ENCODE assay signal across 19 cellular contexts in genomic region chr5:87754009-87754757, GRCh38.
DNase-seq lines count a peak whose midpoint lies in the region; ATAC-seq, FAIRE-seq and TF ChIP-seq lines count a peak whose summit lies in the region.
"Had no signal": no experiment of that assay in that cellular context is flagged by ENCODE, and none has a peak within 500 bp of the region (broad histone marks: within the 10 kb centered on the region; RNA-seq: fewer than 3 reads in every experiment).

No MANE protein-coding gene starts in this region.

- POLR2A ChIA-PET in WTC11 (lab: Charles Lee) (no interaction called here), T-cell (lab: Charles Lee) (no interaction called here)

- H3K27ac ChIP-seq in keratinocyte (ENCODE audit: control insufficient read depth, insufficient read depth, low read length): no peak overlapping the region
- H3K27ac ChIP-seq: brain microvascular endothelial cell, left lung had no signal

- no peaks in the 10 kb centered on the region for H3K36me3 ChIP-seq in keratinocyte (ENCODE audit: control insufficient read depth in 2 of 2, extremely low read depth in 1 of 2, insufficient read depth in 2 of 2, low read length in 2 of 2)
- H3K36me3 ChIP-seq: brain microvascular endothelial cell, left lung had no signal

- H3K4me1 Mint-ChIP-seq in WTC11 (peaks cover 29% of the 10 kb centered on the region), T-cell (no peaks in the 10 kb centered on the region)
- H3K4me1 Mint-ChIP-seq: activated naive CD8-positive, alpha-beta T cell treated with anti-CD3 and anti-CD28 coated beads for 36 hours had no signal

- peak; percentile 38 for FAIRE-seq in D721Med (lab: Jason Lieb, UNC)
- no peak for FAIRE-seq in keratinocyte (lab: Jason Lieb, UNC)

- CTCF ChIA-PET in WTC11 (lab: Charles Lee) (no interaction called here), T-cell (lab: Charles Lee) (no interaction called here)

- no peaks in the 10 kb centered on the region for H3K4me1 ChIP-seq in keratinocyte (ENCODE audit: control insufficient read depth, extremely low read depth, insufficient read depth, low read length)
- H3K4me1 ChIP-seq: left lung had no signal

- peak overlapping the region; percentile 39 for H2AFZ ChIP-seq in keratinocyte (ENCODE audit: control insufficient read depth, low read length)

- H3K9me3 ChIP-seq in keratinocyte (ENCODE audit: control insufficient read depth, low read depth, low read length): no peaks in the 10 kb centered on the region
- H3K9me3 ChIP-seq: left lung had no signal

- no peaks in the 10 kb centered on the region for H3K9me1 ChIP-seq in keratinocyte (ENCODE audit: control insufficient read depth, extremely low read depth, insufficient read depth, low read length)

- dilution Hi-C loops in keratinocyte (cut with MboI; ENCODE audit: extremely low pct_ligation_motif_present, low sequenced_read_pairs): no loop called here

- H3K4me3 Mint-ChIP-seq in WTC11: peak overlapping the region; percentile 1; the same call in 1 of the 2 replicates
- no peak overlapping the region for H3K4me3 Mint-ChIP-seq in T-cell
- H3K4me3 Mint-ChIP-seq: activated naive CD8-positive, alpha-beta T cell treated with anti-CD3 and anti-CD28 coated beads for 36 hours; CD4-positive, alpha-beta T cell; stimulated activated naive CD8-positive, alpha-beta T cell treated with anti-CD3 and anti-CD28 coated beads, Interleukin-15, Interleukin-2, amounts not matched to agents 100 ng/mL and 50 ng/mL, for 24 hours; type B pancreatic cell had no signal

- no peak overlapping the region for H3K4me3 ChIP-seq in keratinocyte (ENCODE audit: control insufficient read depth in 2 of 3, extremely low read depth in 1 of 3, insufficient read depth in 2 of 3, low read depth in 1 of 3, low read length in 3 of 3)
- H3K4me3 ChIP-seq: left lung had no signal

- ATAC-seq in WTC11 (peak; percentile 64), HG03469 (IDR thresholded peaks at IDR 0.05; ENCODE audit: unreplicated experiment) (no peak), T-cell (replicated peaks in 1 of 4) (no peak)
- ATAC-seq: left lung had no signal

- no peaks in the 10 kb centered on the region for H3K79me2 ChIP-seq in keratinocyte (ENCODE audit: control insufficient read depth, insufficient read depth, low read length)

- H3K27me3 Mint-ChIP-seq in WTC11 (ENCODE audit: low read depth) (no peaks in the 10 kb centered on the region), T-cell (peaks cover 4 to 9% of the 10 kb centered on the region in 2 donors)

- H3K27me3 ChIP-seq in keratinocyte (ENCODE audit: control insufficient read depth, extremely low read depth, insufficient read depth, low read length): no peaks in the 10 kb centered on the region
- H3K27me3 ChIP-seq: brain microvascular endothelial cell, left lung had no signal

- no peaks in the 10 kb centered on the region for H3K9me3 Mint-ChIP-seq in WTC11
- no peaks in the 10 kb centered on the region for H3K9me3 Mint-ChIP-seq in T-cell
- H3K9me3 Mint-ChIP-seq: activated naive CD8-positive, alpha-beta T cell treated with anti-CD3 and anti-CD28 coated beads for 36 hours; CD4-positive, alpha-beta T cell; stimulated activated naive CD8-positive, alpha-beta T cell treated with anti-CD3 and anti-CD28 coated beads, Interleukin-15, Interleukin-2, amounts not matched to agents 100 ng/mL and 50 ng/mL, for 24 hours; type B pancreatic cell had no signal

- peak overlapping the region; percentile 67 for H3K27ac Mint-ChIP-seq in WTC11
- no peak overlapping the region for H3K27ac Mint-ChIP-seq in T-cell
- H3K27ac Mint-ChIP-seq: activated naive CD8-positive, alpha-beta T cell treated with anti-CD3 and anti-CD28 coated beads for 36 hours; CD4-positive, alpha-beta T cell; stimulated activated naive CD8-positive, alpha-beta T cell treated with anti-CD3 and anti-CD28 coated beads, Interleukin-15, Interleukin-2, amounts not matched to agents 100 ng/mL and 50 ng/mL, for 24 hours; type B pancreatic cell had no signal

- no peak for DNase-seq in D721Med (ENCODE audit: insufficient read length, low spot score)
- peak; percentile 69 for DNase-seq in NCI-H1105 treated with DMSO at 0.1 percent for 48 hours (lab: John Stamatoyannopoulos, UW)
- no peak for DNase-seq in WTC11 (ENCODE audit: low spot score)
- DNase-seq in keratinocyte (ENCODE audit: low read depth, low spot score): no peak
- DNase-seq in RKO (ENCODE audit: low spot score): no peak
- no peak for DNase-seq in KG1 (lab: John Stamatoyannopoulos, UW)
- DNase-seq in T-cell: no peak
- DNase-seq: activated naive CD8-positive, alpha-beta T cell treated with anti-CD3 and anti-CD28 coated beads for 36 hours; brain microvascular endothelial cell; CD4-positive, alpha-beta T cell; cortex of kidney; DMS79 treated with DMSO at 0.1 percent for 48 hours; left lung; NCI-H1694 treated with DMSO at 0.1 percent for 48 hours; NCI-H510A; stimulated activated CD4-positive, alpha-beta T cell treated with anti-CD3 and anti-CD28 coated beads, Interleukin-4, amount 100 ng/mL, for 1 hour had no signal

- H3K9ac ChIP-seq in keratinocyte (ENCODE audit: control insufficient read depth, extremely low read depth, insufficient read depth, low read length): no peak overlapping the region

- no peak overlapping the region for H3K4me2 ChIP-seq in keratinocyte (ENCODE audit: control insufficient read depth, extremely low read depth, insufficient read depth, low read depth, low read length)

- H3K36me3 Mint-ChIP-seq in WTC11 (no peaks in the 10 kb centered on the region), T-cell (no peaks in the 10 kb centered on the region)
- H3K36me3 Mint-ChIP-seq: activated naive CD8-positive, alpha-beta T cell treated with anti-CD3 and anti-CD28 coated beads for 36 hours; type B pancreatic cell had no signal

- TF ChIP-seq CTCF in D721Med (IDR thresholded peaks at IDR 0.05; ENCODE audit: insufficient read depth, missing control alignments): no peak
- TF ChIP-seq CTCF in WTC11 (IDR thresholded peaks at IDR 0.05): no peak
- no peak for TF ChIP-seq CTCF in keratinocyte (optimal IDR thresholded peaks at IDR 0.05 in 1 of 3, IDR thresholded peaks at IDR 0.05 in 1 of 3, conservative IDR thresholded peaks at IDR 0.05 in 1 of 3; ENCODE audit: extremely low read depth in 1 of 3, insufficient read depth in 2 of 3, low read length in 3 of 3)

- H4K20me1 ChIP-seq in keratinocyte (ENCODE audit: control insufficient read depth, extremely low read depth, insufficient read depth, low read length): no peaks in the 10 kb centered on the region

TF ChIP-seq in WTC11, 78 proteins besides CTCF, POLR2A, EP300 and RAD21:
- TF ChIP-seq ZNF232 (CRISPR knock-in tag; IDR thresholded peaks at IDR 0.05) (no peak), MAX (CRISPR knock-in tag; IDR thresholded peaks at IDR 0.05) (no peak), TCF7 (CRISPR knock-in tag; IDR thresholded peaks at IDR 0.05; ENCODE audit: low read depth) (no peak), IRF2 (CRISPR knock-in tag; IDR thresholded peaks at IDR 0.05; ENCODE audit: borderline replicate concordance, low read depth) (no peak)
TF ChIP-seq in WTC11: peak in this region for 0.
